ENCODE assay signal across 15 cellular contexts in the genomic region with DNA sequence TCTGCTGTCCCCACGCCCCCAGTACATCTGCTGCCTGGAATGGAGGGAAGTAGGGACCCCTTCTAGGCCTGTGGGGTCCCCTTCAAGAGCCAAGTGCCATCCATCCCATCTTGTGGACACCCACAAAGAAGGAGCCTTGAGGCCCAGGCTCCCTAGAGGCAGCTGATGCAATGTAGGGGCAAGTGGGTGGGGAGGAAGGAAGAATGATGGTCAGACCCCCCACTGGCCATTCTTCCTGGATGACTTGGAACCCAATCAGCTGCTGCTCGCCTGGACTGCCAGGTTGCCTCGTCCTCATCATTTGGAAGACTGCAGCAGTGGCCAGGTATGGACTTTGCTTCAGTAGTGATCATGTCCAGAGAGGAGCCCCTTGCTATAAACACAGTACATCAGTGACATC. TPM values are rescaled to one million over a fixed set of nuclear protein-coding genes. Genes with fewer than 3 reads are reported as not detected.
A peak's percentile ranks its signal among the peaks of the same experiment; 100 is the strongest.
DNase-seq lines count a peak whose midpoint lies in the region; ATAC-seq, FAIRE-seq and TF ChIP-seq lines count a peak whose summit lies in the region.
"Had no signal": no experiment of that assay in that cellular context is flagged by ENCODE, and none has a peak within 500 bp of the region (broad histone marks: within the 10 kb centered on the region; RNA-seq: fewer than 3 reads in every experiment).

No MANE protein-coding gene starts in this region.

- peak overlapping the region; percentile 27; the same call in 1 of the 2 replicates for H2AK5ac ChIP-seq in H1 (ENCODE audit: low read depth, low read length)

- H3K18ac ChIP-seq in H1 (ENCODE audit: extremely low read depth, low read length): peak overlapping the region; percentile 9; the same call in 1 of the 2 replicates

- no peaks in the 10 kb centered on the region for H3K27me3 ChIP-seq in H1 (replicated peaks in 1 of 4; ENCODE audit: control insufficient read depth in 3 of 4, extremely low read depth in 1 of 4, insufficient read depth in 3 of 4, low read length in 3 of 4)

- no peaks in the 10 kb centered on the region for H3K9me3 Mint-ChIP-seq in CD14-positive monocyte
- H3K9me3 Mint-ChIP-seq: CD4-positive, alpha-beta memory T cell had no signal

- H2BK20ac ChIP-seq in H1 (ENCODE audit: low read length): peak overlapping the region; percentile 97

- no peak overlapping the region for H3K4me2 ChIP-seq in H1 (ENCODE audit: insufficient read depth in 1 of 2, low read depth in 2 of 2, low read length in 2 of 2)

- no peak overlapping the region for H3K9ac ChIP-seq in H1 (replicated peaks in 1 of 4; ENCODE audit: extremely low read depth in 1 of 4, low read depth in 3 of 4, low read length in 3 of 4)

- no peak for TF ChIP-seq RAD21 in H1 (IDR thresholded peaks at IDR 0.05 in 1 of 2, conservative IDR thresholded peaks at IDR 0.05 in 1 of 2; ENCODE audit: low read depth in 2 of 2, low read length in 2 of 2)

- TF ChIP-seq CTCF in H1 (IDR thresholded peaks at IDR 0.05; ENCODE audit: control extremely low read depth in 1 of 3, insufficient read depth in 1 of 3, low read depth in 1 of 3, low read length in 3 of 3) (no peak), D721Med (IDR thresholded peaks at IDR 0.05; ENCODE audit: insufficient read depth, missing control alignments) (no peak), CD14-positive monocyte (IDR thresholded peaks at IDR 0.05) (no peak)

- FAIRE-seq in H1 (lab: Jason Lieb, UNC) (no peak), D721Med (lab: Jason Lieb, UNC) (no peak)

- no peak for ATAC-seq in HG03108 (IDR thresholded peaks at IDR 0.05; ENCODE audit: unreplicated experiment)
- ATAC-seq: Panc1 had no signal

- H3K4me1 Mint-ChIP-seq in CD14-positive monocyte: no peaks in the 10 kb centered on the region

- DNase-seq in A172 (ENCODE audit: low spot score) (peak; percentile 18), EL (peak; percentile 13), NCI-H460 (ENCODE audit: extremely low read depth, low read depth) (peak; percentile 24), H1 (ENCODE audit: low read depth in 1 of 2, low spot score in 2 of 2) (no peak), D721Med (ENCODE audit: insufficient read length, low spot score) (no peak), CD14-positive monocyte (ENCODE audit: low spot score) (no peak)
- DNase-seq: CD4-positive, alpha-beta memory T cell; NCI-H1092; NCI-H2107; NCI-H345; NCI-H748 treated with DMSO at 0.1 percent for 48 hours; Right ventricle myocardium superior had no signal

- no peak for TF ChIP-seq POLR2A in H1 (IDR thresholded peaks at IDR 0.05; ENCODE audit: control extremely low read depth in 1 of 2, low read depth in 2 of 2, low read length in 2 of 2)

- no peak overlapping the region for H3K56ac ChIP-seq in H1 (replicated peaks; ENCODE audit: insufficient read length, low read depth, low read length)

- no peaks in the 10 kb centered on the region for H3K79me2 ChIP-seq in H1 (ENCODE audit: control insufficient read depth in 1 of 2, insufficient read depth in 2 of 2, low read length in 2 of 2)

- no peak overlapping the region for H4K5ac ChIP-seq in H1 (ENCODE audit: insufficient read length, low read depth, low read length)

- no peak overlapping the region for H2BK15ac ChIP-seq in H1 (ENCODE audit: low read length)

- peak overlapping the region; percentile 39 for H4K91ac ChIP-seq in H1 (replicated peaks; ENCODE audit: insufficient read length, low read length)

- CTCF ChIA-PET in H1 (lab: Charles Lee; ENCODE audit: partially characterized antibody): interaction anchor here (1.5 to 5.8 kb wide), 7 partner anchors 9 to 44 kb away, joined by 3 to 26 read pairs (median 5); no protein-coding TSS in a partner anchor

- no peak overlapping the region for H3K4me3 Mint-ChIP-seq in CD14-positive monocyte
- H3K4me3 Mint-ChIP-seq: CD4-positive, alpha-beta memory T cell had no signal

- intact Hi-C loops in CD14-positive monocyte (cut with micrococcal nuclease): no loop called here

- H3K23me2 ChIP-seq in H1 (ENCODE audit: low read depth, low read length): no peaks in the 10 kb centered on the region

- H3K4ac ChIP-seq in H1 (replicated peaks; ENCODE audit: insufficient read length, low read depth, low read length): peak overlapping the region; percentile 23

- H3K27ac Mint-ChIP-seq in CD14-positive monocyte: no peak overlapping the region
- H3K27ac Mint-ChIP-seq: CD4-positive, alpha-beta memory T cell had no signal

- H3K4me3 ChIP-seq in H1 (ENCODE audit: extremely low read depth in 1 of 4, insufficient read depth in 2 of 4, low read depth in 3 of 4, low read length in 4 of 4): no peak overlapping the region
- H3K4me3 ChIP-seq: HAP-1 had no signal

- H2AFZ ChIP-seq in H1 (ENCODE audit: low read length): no peak overlapping the region

- H3K14ac ChIP-seq in H1 (ENCODE audit: insufficient read length): no peak overlapping the region

- peak overlapping the region; percentile 71; the same call in 1 of the 2 replicates for H2BK12ac ChIP-seq in H1 (ENCODE audit: low read depth, low read length)

- POLR2A ChIA-PET in H1 (lab: Charles Lee; ENCODE audit: partially characterized antibody): interaction anchor here (1.2 kb wide), 1 partner anchor 9 kb away, joined by 4 read pairs; no protein-coding TSS in a partner anchor

- H2BK5ac ChIP-seq in H1 (ENCODE audit: low read depth, low read length): no peak overlapping the region

- H4K20me1 ChIP-seq in H1 (replicated peaks in 1 of 2; ENCODE audit: control insufficient read depth in 1 of 2, insufficient read depth in 2 of 2, low read length in 2 of 2): peaks cover 0 to 2% of the 10 kb centered on the region in 2 experiments

- no peaks in the 10 kb centered on the region for H3K79me1 ChIP-seq in H1 (ENCODE audit: low read depth, low read length)

- 88% methylated on average over 3 of the region's 3 CpGs; no CpG with 5 or more reads in 1 of the 2 experiments for WGBS in H1 (ENCODE audit: extremely low coverage in 1 of 2, insufficient coverage in 1 of 2, insufficient read length in 1 of 2, insufficient replicate concordance in 2 of 2, low coverage in 1 of 2, low lambda C conversion rate in 2 of 2, missing lambda C conversion rate in 1 of 2), 2 experiments

- H3K27ac ChIP-seq in H1 (ENCODE audit: low read depth, low read length): no peak overlapping the region

- peaks cover 0 to 11% (median 2%) of the 10 kb centered on the region in 4 experiments; a peak in 5 of 7 replicates for H3K4me1 ChIP-seq in H1 (replicated peaks in 1 of 4; ENCODE audit: control insufficient read depth in 3 of 4, insufficient read depth in 4 of 4, low read length in 3 of 4)
- H3K4me1 ChIP-seq: HAP-1 had no signal

- H3K23ac ChIP-seq in H1 (ENCODE audit: insufficient read length): no peak overlapping the region

- H3K36me3 ChIP-seq in H1 (ENCODE audit: control insufficient read depth in 2 of 4, insufficient read depth in 4 of 4, low read length in 3 of 4): no peaks in the 10 kb centered on the region
- H3K36me3 ChIP-seq: HAP-1 had no signal

- TF ChIP-seq EP300 in H1 (IDR thresholded peaks at IDR 0.05; ENCODE audit: borderline replicate concordance in 1 of 2, low read depth in 2 of 2, low read length in 2 of 2): no peak

- H3K27me3 Mint-ChIP-seq in CD14-positive monocyte (ENCODE audit: low read depth in 3 of 3): peaks cover 1 to 10% (median 3%) of the 10 kb centered on the region in 3 donors

- H3K36me3 Mint-ChIP-seq in CD14-positive monocyte: no peaks in the 10 kb centered on the region
- H3K36me3 Mint-ChIP-seq: CD4-positive, alpha-beta memory T cell had no signal

- no peak overlapping the region; the same call in 1 of the 2 replicates for H4K8ac ChIP-seq in H1 (ENCODE audit: extremely low read depth, insufficient read depth, low read length)

- H3K9me3 ChIP-seq in H1 (ENCODE audit: insufficient read depth in 2 of 2, low read depth in 1 of 2, low read length in 1 of 2): no peaks in the 10 kb centered on the region
- H3K9me3 ChIP-seq: HAP-1 had no signal

- H2BK120ac ChIP-seq in H1 (replicated peaks; ENCODE audit: low read depth, low read length): no peak overlapping the region

TF ChIP-seq in H1, 55 proteins besides CTCF, POLR2A, EP300 and RAD21 (continues in another document):
- TF ChIP-seq BRCA1 (IDR thresholded peaks at IDR 0.05; ENCODE audit: low read depth, low read length): no peak
- TF ChIP-seq GABPA (IDR thresholded peaks at IDR 0.05; ENCODE audit: borderline replicate concordance, insufficient read depth, low read length): no peak
- no peak for TF ChIP-seq RBBP5 (IDR thresholded peaks at IDR 0.05; ENCODE audit: borderline replicate concordance, low read depth, low read length)
- TF ChIP-seq CTBP2 (IDR thresholded peaks at IDR 0.05; ENCODE audit: borderline replicate concordance, insufficient read depth, insufficient read length, low read length): no peak
- no peak for TF ChIP-seq SUZ12 (IDR thresholded peaks at IDR 0.05; ENCODE audit: low read length)
- TF ChIP-seq ASH2L (IDR thresholded peaks at IDR 0.05; ENCODE audit: low read length): no peak
- no peak for TF ChIP-seq KDM5A (IDR thresholded peaks at IDR 0.05; ENCODE audit: low read length)
- TF ChIP-seq SIX5 (IDR thresholded peaks at IDR 0.05; ENCODE audit: low read depth, low read length): no peak

RNA-seq across cellular contexts. Expression of gene SMPD3, which starts 48.9 kb away (rescaled TPM):
- total RNA-seq in A172 (2014; rRNA removed; shearing (Covaris generic)): 0.12 and 0.65 TPM in 2 replicates
- total RNA-seq in NCI-H460 (2014; rRNA removed; shearing (Covaris generic)): 0.07 and 0.14 TPM in 2 replicates
- polyA plus RNA-seq in NCI-H460 (2014; cell fraction: nucleus; rRNA removed): not detected in 2 replicates
- 1.1 and 1.3 TPM in 2 replicates for total RNA-seq in H1 (2021; fragmentation: NEBNext Ultra II Directional; extraction: Animal tissue kit (Norgen Biotek cat#: 25700))
- polyA plus RNA-seq in H1 (2011; rRNA removed) (0.39 and 0.55 TPM in 2 replicates), CD14-positive monocyte (under 1 TPM; 0.40 to 0.51 TPM)
- polyA plus RNA-seq in H1 (2011; cell fraction: cytosol; rRNA removed): 0.39 TPM
- 1.3 TPM for polyA plus RNA-seq in H1 (2011; cell fraction: nucleus; rRNA removed)
- 1.2 to 1.8 TPM (median 1.7 TPM) in 4 replicates for polyA plus RNA-seq in H1 (2012, experiment 1 of 2)
- polyA plus RNA-seq in H1 (2012, experiment 2 of 2): 0.35 TPM
- 0.39 TPM for polyA plus RNA-seq in H1 (2013, experiment 1 of 2)
- 0.46 TPM for polyA plus RNA-seq in H1 (2013, experiment 2 of 2)
- polyA minus RNA-seq in H1 (2011; rRNA and poly(A)+ RNA removed): 0.12 and 0.66 TPM in 2 replicates
- polyA minus RNA-seq in H1 (2011; cell fraction: cytosol; rRNA and poly(A)+ RNA removed): 1.6 TPM
- 1.1 TPM for polyA minus RNA-seq in H1 (2011; cell fraction: nucleus; rRNA and poly(A)+ RNA removed)

Comparison
In these comparisons a context has a peak if more than half of its experiments do, and no peak if none do; other contexts are left out.
1. DNase-seq: peak in A172 (single experiment), EL (single experiment) and NCI-H460 (single experiment); none in H1 (0 of 2), D721Med (single experiment) and CD14-positive monocyte (single experiment).